Comparison of ENCODE assay signal across 22 cellular contexts in genomic region chr16:4442371-4442770, GRCh38.
"Had no signal": no experiment of that assay in that cellular context is flagged by ENCODE, and none has a peak within 500 bp of the region (broad histone marks: within the 10 kb centered on the region; RNA-seq: fewer than 3 reads in every experiment).

No MANE protein-coding gene starts in this region.

- H3K9me3 ChIP-seq: ovary, psoas muscle, right lobe of liver, sigmoid colon, stomach, tibial artery, transverse colon, upper lobe of right lung, uterus had no signal

- H3K27me3 ChIP-seq: ovary, right lobe of liver, sigmoid colon, stomach, tibial artery, transverse colon, upper lobe of right lung, uterus had no signal

- H3K36me3 ChIP-seq: ovary, uterus had no signal

- DNase-seq: naive thymus-derived CD4-positive, alpha-beta T cell; natural killer cell; occipital lobe; ovary; posterior cingulate gyrus; right cardiac atrium; right lobe of liver; sigmoid colon; small intestine; stimulated activated CD4-positive, alpha-beta T cell treated with anti-CD3 and anti-CD28 coated beads, Interleukin-15, amount 100 ng/mL, for 24 hours; stimulated activated CD4-positive, alpha-beta T cell treated with anti-CD3 and anti-CD28 coated beads, Interleukin-2, amount 100 ng/mL, for 24 hours; stimulated activated CD4-positive, alpha-beta T cell treated with anti-CD3 and anti-CD28 coated beads, Interleukin-2, amount 100 ng/mL, for 48 hours; stimulated activated CD4-positive, alpha-beta T cell treated with anti-CD3 and anti-CD28 coated beads, Interleukin-4, amount 100 ng/mL, for 24 hours; stimulated activated naive B cell treated with anti-CD40 and anti-IgM and Interleukin-4, amounts not matched to agents 10 μg/mL and 1 μg/mL and 100 μg/mL, for 72 hours; stimulated activated naive CD4-positive, alpha-beta T cell treated with Interleukin-2 at 50 U/mL for 16 hours; stomach; tibial artery; transverse colon; upper lobe of right lung; uterus had no signal

- H2AFZ ChIP-seq: parathyroid adenoma had no signal

- FAIRE-seq: small intestine had no signal

- H3K4me3 ChIP-seq: ovary, psoas muscle, right lobe of liver, sigmoid colon, stomach, tibial artery, transverse colon, upper lobe of right lung, uterus had no signal

- H3K27ac ChIP-seq: ovary, parathyroid adenoma, psoas muscle, right lobe of liver, sigmoid colon, stomach, tibial artery, transverse colon, upper lobe of right lung, uterus had no signal

- H3K9ac ChIP-seq: parathyroid adenoma had no signal

- H3K4me1 ChIP-seq: parathyroid adenoma, psoas muscle, right lobe of liver, sigmoid colon, stomach, tibial artery, transverse colon, upper lobe of right lung, uterus had no signal
